In genomic region chr22:39408807-39409206, GRCh38 we compare ENCODE assay signal across 19 cellular contexts. TPM values are rescaled to one million over a fixed set of nuclear protein-coding genes. Genes with fewer than 3 reads are reported as not detected.
"Had no signal": no experiment of that assay in that cellular context is flagged by ENCODE, and none has a peak within 500 bp of the region (broad histone marks: within the 10 kb centered on the region; RNA-seq: fewer than 3 reads in every experiment).

No MANE protein-coding gene starts in this region.

- H3K9me3 ChIP-seq: gastrocnemius medialis, heart right ventricle, left lung, tibial artery had no signal

- H3K27me3 ChIP-seq: gastrocnemius medialis, heart right ventricle, left lung, tibial artery had no signal

- H3K4me3 Mint-ChIP-seq: activated B cell treated with CpG ODN at 0.5 μM for 24 hours; activated CD4-positive, alpha-beta memory T cell treated with anti-CD3 and anti-CD28 coated beads for 36 hours; activated naive CD4-positive, alpha-beta T cell treated with anti-CD3 and anti-CD28 coated beads, Interleukin-2, amount 10 ng/mL, durations not matched to agents 7 days and 5 days; brain; dendritic cell treated with granulocyte-macrophage colony-stimulating factor and Interleukin-4, amounts not matched to agents 40 ng/mL and 50 ng/mL, for 4 days; natural killer cell; stimulated activated naive CD8-positive, alpha-beta T cell treated with anti-CD3 and anti-CD28 coated beads, Interleukin-15, Interleukin-2, amounts not matched to agents 100 ng/mL and 50 ng/mL, for 24 hours; T-helper 17 cell had no signal

- H3K27ac ChIP-seq: gastrocnemius medialis, heart right ventricle, left lung, tibial artery had no signal

- H3K9me3 Mint-ChIP-seq: activated B cell treated with CpG ODN at 0.5 μM for 24 hours; activated CD4-positive, alpha-beta memory T cell treated with anti-CD3 and anti-CD28 coated beads for 36 hours; activated naive CD4-positive, alpha-beta T cell treated with anti-CD3 and anti-CD28 coated beads, Interleukin-2, amount 10 ng/mL, durations not matched to agents 7 days and 5 days; brain; dendritic cell treated with granulocyte-macrophage colony-stimulating factor and Interleukin-4, amounts not matched to agents 40 ng/mL and 50 ng/mL, for 4 days; natural killer cell; stimulated activated naive CD8-positive, alpha-beta T cell treated with anti-CD3 and anti-CD28 coated beads, Interleukin-15, Interleukin-2, amounts not matched to agents 100 ng/mL and 50 ng/mL, for 24 hours had no signal

- FAIRE-seq: islet of Langerhans, TTC549 had no signal

- ATAC-seq: heart right ventricle, natural killer cell, T-helper 17 cell had no signal

- H3K4me3 ChIP-seq: gastrocnemius medialis, heart right ventricle, left lung, tibial artery had no signal

- DNase-seq: activated B cell treated with CpG ODN at 0.5 μM for 24 hours; activated CD4-positive, alpha-beta memory T cell treated with anti-CD3 and anti-CD28 coated beads for 36 hours; activated naive CD4-positive, alpha-beta T cell treated with anti-CD3 and anti-CD28 coated beads, Interleukin-2, amount 10 ng/mL, durations not matched to agents 7 days and 5 days; amniotic stem cell; cerebellar nuclear complex; gastrocnemius medialis; heart right ventricle; natural killer cell; SHP77 treated with DMSO at 0.1 percent for 48 hours; stimulated activated CD4-positive, alpha-beta T cell treated with anti-CD3 and anti-CD28 coated beads, Interleukin-12 subunit alpha, Interleukin-12 subunit beta, amount 100 ng/mL, for 4 hours; T-helper 17 cell; tibial artery had no signal

- H3K27ac Mint-ChIP-seq: activated B cell treated with CpG ODN at 0.5 μM for 24 hours; activated CD4-positive, alpha-beta memory T cell treated with anti-CD3 and anti-CD28 coated beads for 36 hours; activated naive CD4-positive, alpha-beta T cell treated with anti-CD3 and anti-CD28 coated beads, Interleukin-2, amount 10 ng/mL, durations not matched to agents 7 days and 5 days; dendritic cell treated with granulocyte-macrophage colony-stimulating factor and Interleukin-4, amounts not matched to agents 40 ng/mL and 50 ng/mL, for 4 days; natural killer cell; stimulated activated naive CD8-positive, alpha-beta T cell treated with anti-CD3 and anti-CD28 coated beads, Interleukin-15, Interleukin-2, amounts not matched to agents 100 ng/mL and 50 ng/mL, for 24 hours had no signal

- H3K27me3 Mint-ChIP-seq: activated B cell treated with CpG ODN at 0.5 μM for 24 hours; activated CD4-positive, alpha-beta memory T cell treated with anti-CD3 and anti-CD28 coated beads for 36 hours; activated naive CD4-positive, alpha-beta T cell treated with anti-CD3 and anti-CD28 coated beads, Interleukin-2, amount 10 ng/mL, durations not matched to agents 7 days and 5 days; dendritic cell treated with granulocyte-macrophage colony-stimulating factor and Interleukin-4, amounts not matched to agents 40 ng/mL and 50 ng/mL, for 4 days; stimulated activated naive CD8-positive, alpha-beta T cell treated with anti-CD3 and anti-CD28 coated beads, Interleukin-15, Interleukin-2, amounts not matched to agents 100 ng/mL and 50 ng/mL, for 24 hours; T-helper 17 cell had no signal

- H3K36me3 Mint-ChIP-seq: natural killer cell had no signal

RNA-seq across cellular contexts. Expression of gene MGAT3, which starts 48.0 kb away (rescaled TPM):
- total RNA-seq: pulmonary artery endothelial cell had no signal

RNA-seq across cellular contexts. Expression of gene SYNGR1, which starts 59.0 kb away (rescaled TPM):
- total RNA-seq: activated CD4-positive, alpha-beta memory T cell treated with anti-CD3 and anti-CD28 coated beads for 36 hours had no signal
